In genomic region chr5:778421-778820, GRCh38 we compare ENCODE assay signal across 2 cellular contexts. TPM values are rescaled to one million over a fixed set of nuclear protein-coding genes. Genes with fewer than 3 reads are reported as not detected.
"Had no signal": no experiment of that assay in that cellular context is flagged by ENCODE, and none has a peak within 500 bp of the region (broad histone marks: within the 10 kb centered on the region; RNA-seq: fewer than 3 reads in every experiment).

No MANE protein-coding gene starts in this region.

RNA-seq across cellular contexts. Expression of gene ZDHHC11B, which starts 6.1 kb away (rescaled TPM):
- total RNA-seq: activated CD4-positive, alpha-beta memory T cell treated with anti-CD3 and anti-CD28 coated beads, Interleukin-2, amount 10 ng/mL, durations not matched to agents 7 days and 5 days; activated naive CD8-positive, alpha-beta T cell treated with anti-CD3 and anti-CD28 coated beads for 36 hours had no signal
